ENCODE assay signal across 21 cellular contexts in the genomic region with DNA sequence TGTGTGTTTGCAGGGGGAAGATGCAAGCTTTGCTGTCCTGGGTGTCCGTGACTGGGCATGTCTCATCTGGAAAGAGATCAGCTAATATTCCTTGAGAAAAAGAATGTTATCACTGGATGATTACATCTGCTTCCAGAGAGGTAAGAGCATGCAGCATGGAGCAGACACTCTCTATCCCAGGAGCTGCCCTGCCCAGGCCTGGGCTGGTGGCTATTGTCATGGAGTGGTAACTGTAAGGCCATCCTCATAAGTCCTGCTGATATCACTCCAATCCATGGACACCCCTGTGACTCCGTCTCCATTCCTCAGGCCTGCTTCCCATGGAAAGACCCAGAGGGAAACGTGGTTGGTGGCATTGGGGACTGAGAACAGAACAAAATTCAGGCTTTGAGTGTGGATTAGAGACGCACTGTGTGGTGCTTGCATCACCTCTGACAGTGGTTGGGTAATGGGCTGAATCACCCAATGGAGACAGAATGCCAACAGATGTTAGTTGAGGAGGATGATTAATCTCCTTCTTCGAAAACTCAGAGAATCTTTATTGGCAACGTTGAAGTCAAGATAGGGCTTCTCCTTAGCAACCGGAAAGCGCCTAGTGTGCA. TPM values are rescaled to one million over a fixed set of nuclear protein-coding genes. Genes with fewer than 3 reads are reported as not detected.
A peak's percentile ranks its signal among the peaks of the same experiment; 100 is the strongest.
DNase-seq lines count a peak whose midpoint lies in the region; ATAC-seq and TF ChIP-seq lines count a peak whose summit lies in the region.
"Had no signal": no experiment of that assay in that cellular context is flagged by ENCODE, and none has a peak within 500 bp of the region (broad histone marks: within the 10 kb centered on the region; RNA-seq: fewer than 3 reads in every experiment).

No MANE protein-coding gene starts in this region.

- no peaks in the 10 kb centered on the region for H3K36me3 Mint-ChIP-seq in activated CD8-positive, alpha-beta T cell treated with anti-CD3 and anti-CD28 coated beads, Interleukin-2, amount 10 ng/mL, durations not matched to agents 7 days and 5 days (ENCODE audit: low read depth)
- H3K36me3 Mint-ChIP-seq: activated naive CD8-positive, alpha-beta T cell treated with anti-CD3 and anti-CD28 coated beads for 36 hours; immature natural killer cell had no signal

- no peak overlapping the region for H3K56ac ChIP-seq in IMR-90 (ENCODE audit: extremely low read depth, insufficient read depth, low read length)

- H4K5ac ChIP-seq in IMR-90 (ENCODE audit: low read depth, low read length), result no peak overlapping the region

- POLR2A ChIA-PET in IMR-90 (lab: Charles Lee; ENCODE audit: unreplicated experiment), result no interaction called here
- POLR2A ChIA-PET in activated CD8-positive, alpha-beta T cell treated with anti-CD3 and anti-CD28 coated beads, Interleukin-2, amount 10 ng/mL, durations not matched to agents 7 days and 5 days (lab: Charles Lee), result no interaction called here

- H3K4me3 ChIP-seq in AG10803 (ENCODE audit: low read length), result no peak overlapping the region
- no peak overlapping the region for H3K4me3 ChIP-seq in IMR-90 (ENCODE audit: insufficient read depth, low read depth, low read length)
- H3K4me3 ChIP-seq in adipocyte (ENCODE audit: low read length), result no peak overlapping the region
- H3K4me3 ChIP-seq: BLaER1, colonic mucosa, gastrocnemius medialis, psoas muscle had no signal

- H2AK9ac ChIP-seq in IMR-90 (replicated peaks; ENCODE audit: low read depth, low read length, poor library complexity), result no peak overlapping the region

- TF ChIP-seq CTCF in AG10803 (conservative IDR thresholded peaks at IDR 0.05; ENCODE audit: low read length), result no peak
- no peak for TF ChIP-seq CTCF in IMR-90 (conservative IDR thresholded peaks at IDR 0.05; ENCODE audit: low read depth, low read length)

- H4K20me1 ChIP-seq in IMR-90 (ENCODE audit: insufficient read depth, low read length), result no peaks in the 10 kb centered on the region
- H4K20me1 ChIP-seq: BLaER1 had no signal

- no peak for ATAC-seq in IMR-90 (ENCODE audit: low read depth)
- no peak for ATAC-seq in activated CD8-positive, alpha-beta T cell treated with anti-CD3 and anti-CD28 coated beads, Interleukin-2, amount 10 ng/mL, durations not matched to agents 7 days and 5 days
- ATAC-seq: gastrocnemius medialis, HCT116, psoas muscle had no signal

- H2AFZ ChIP-seq in IMR-90 (replicated peaks; ENCODE audit: low read length, poor library complexity), result no peak overlapping the region

- H3K18ac ChIP-seq in IMR-90 (ENCODE audit: low read depth, low read length), result no peak overlapping the region

- H3K9me1 ChIP-seq in IMR-90 (ENCODE audit: insufficient read depth, low read length), result no peaks in the 10 kb centered on the region

- no peak overlapping the region for H3K4ac ChIP-seq in IMR-90 (ENCODE audit: low read depth, low read length)

- H3K23ac ChIP-seq in IMR-90 (ENCODE audit: low read depth, low read length), result no peak overlapping the region

- no peak overlapping the region for H3K4me3 Mint-ChIP-seq in activated CD8-positive, alpha-beta T cell treated with anti-CD3 and anti-CD28 coated beads, Interleukin-2, amount 10 ng/mL, durations not matched to agents 7 days and 5 days
- H3K4me3 Mint-ChIP-seq: activated naive CD8-positive, alpha-beta T cell treated with anti-CD3 and anti-CD28 coated beads for 36 hours; immature natural killer cell had no signal

- BruUV-seq in IMR-90 (replicated peaks; lab: Mats Ljungman, UMichigan), result no TSS peak

- no peak overlapping the region for H3K27ac Mint-ChIP-seq in activated CD8-positive, alpha-beta T cell treated with anti-CD3 and anti-CD28 coated beads, Interleukin-2, amount 10 ng/mL, durations not matched to agents 7 days and 5 days
- H3K27ac Mint-ChIP-seq: activated naive CD8-positive, alpha-beta T cell treated with anti-CD3 and anti-CD28 coated beads for 36 hours; immature natural killer cell had no signal

- no peak for TF ChIP-seq RAD21 in IMR-90 (IDR thresholded peaks at IDR 0.05; ENCODE audit: low read length)

- H3K9me3 ChIP-seq in IMR-90 (ENCODE audit: control insufficient read depth, insufficient read depth, low read length), result no peaks in the 10 kb centered on the region
- H3K9me3 ChIP-seq in adipocyte (ENCODE audit: control insufficient read depth, low read length), result peaks cover 11% of the 10 kb centered on the region
- H3K9me3 ChIP-seq: colonic mucosa, gastrocnemius medialis, psoas muscle had no signal

- H3K4me1 ChIP-seq in IMR-90 (ENCODE audit: control insufficient read depth, insufficient read depth, low read length), result no peaks in the 10 kb centered on the region
- peaks cover 6% of the 10 kb centered on the region for H3K4me1 ChIP-seq in adipocyte (ENCODE audit: control insufficient read depth, insufficient read depth, low read length)
- H3K4me1 ChIP-seq: BLaER1, colonic mucosa, gastrocnemius medialis, psoas muscle had no signal

- 77% methylated on average over 3 of the region's 8 CpGs; no CpG with 5 or more reads in 1 of the 2 experiments for WGBS in IMR-90 (ENCODE audit: extremely low coverage in 2 of 2, insufficient read length in 1 of 2), 2 experiments

- peaks cover 4% of the 10 kb centered on the region for H3K4me1 Mint-ChIP-seq in activated CD8-positive, alpha-beta T cell treated with anti-CD3 and anti-CD28 coated beads, Interleukin-2, amount 10 ng/mL, durations not matched to agents 7 days and 5 days (ENCODE audit: low read depth)
- H3K4me1 Mint-ChIP-seq: immature natural killer cell had no signal

- no peak overlapping the region for H3K14ac ChIP-seq in IMR-90 (replicated peaks; ENCODE audit: low read depth, low read length)

- H2BK15ac ChIP-seq in IMR-90 (ENCODE audit: low read depth, low read length), result no peak overlapping the region

- intact Hi-C loops in IMR-90 (cut with micrococcal nuclease), result no loop called here

- H3K4me2 ChIP-seq in IMR-90 (ENCODE audit: low read depth, low read length), result no peak overlapping the region
- H3K4me2 ChIP-seq: BLaER1 had no signal

- no peak overlapping the region for H4K91ac ChIP-seq in IMR-90 (ENCODE audit: insufficient read depth, low read depth, low read length)

- CTCF ChIA-PET in IMR-90 (lab: Yijun Ruan, JAX), result no interaction called here
- CTCF ChIA-PET in activated CD8-positive, alpha-beta T cell treated with anti-CD3 and anti-CD28 coated beads, Interleukin-2, amount 10 ng/mL, durations not matched to agents 7 days and 5 days (lab: Charles Lee), result interaction anchor here (0.7 kb wide), 1 partner anchor 1228 kb away, joined by 4 read pairs; no protein-coding TSS in a partner anchor

- no peak overlapping the region for H3K27ac ChIP-seq in IMR-90 (ENCODE audit: insufficient read depth, low read length)
- H3K27ac ChIP-seq: BLaER1, colonic mucosa, gastrocnemius medialis, psoas muscle, VCaP had no signal

- H3K9me3 Mint-ChIP-seq in activated CD8-positive, alpha-beta T cell treated with anti-CD3 and anti-CD28 coated beads, Interleukin-2, amount 10 ng/mL, durations not matched to agents 7 days and 5 days (ENCODE audit: insufficient read depth), result no peaks in the 10 kb centered on the region

- peak; percentile 83 for DNase-seq in AG10803 (ENCODE audit: low read depth)
- peak; percentile 8 for DNase-seq in IMR-90
- DNase-seq in adipocyte (ENCODE audit: low read depth), result peak; percentile 12
- peak; percentile 78 for DNase-seq in iris pigment epithelial cell (ENCODE audit: low read depth)
- no peak for DNase-seq in glomerular visceral epithelial cell (ENCODE audit: extremely low spot score)
- DNase-seq in DMS53 treated with DMSO at 0.1 percent for 48 hours (lab: John Stamatoyannopoulos, UW; ENCODE audit: unreplicated experiment), result no peak
- DNase-seq in OCI-M1 (lab: John Stamatoyannopoulos, UW), result no peak
- no peak for DNase-seq in activated CD8-positive, alpha-beta T cell treated with anti-CD3 and anti-CD28 coated beads, Interleukin-2, amount 10 ng/mL, durations not matched to agents 7 days and 5 days
- DNase-seq: activated CD8-positive, alpha-beta memory T cell treated with anti-CD3 and anti-CD28 coated beads, Interleukin-2, amount 50 U/mL, for 4 hours; activated naive CD8-positive, alpha-beta T cell treated with anti-CD3 and anti-CD28 coated beads for 36 hours; colonic mucosa; gastrocnemius medialis; immature natural killer cell; NCI-H1105; NCI-H446; psoas muscle; Right ventricle myocardium superior; stimulated activated CD4-positive, alpha-beta T cell treated with anti-CD3 and anti-CD28 coated beads, Interleukin-2, amount 100 ng/mL, for 24 hours had no signal

- no peak overlapping the region for H4K8ac ChIP-seq in IMR-90 (ENCODE audit: low read depth in 2 of 2, low read length in 2 of 2)

- peaks cover 15% of the 10 kb centered on the region for H3K27me3 Mint-ChIP-seq in activated CD8-positive, alpha-beta T cell treated with anti-CD3 and anti-CD28 coated beads, Interleukin-2, amount 10 ng/mL, durations not matched to agents 7 days and 5 days (ENCODE audit: low read depth)

- H2BK20ac ChIP-seq in IMR-90 (ENCODE audit: low read depth, low read length), result no peak overlapping the region

- no peak overlapping the region for H2BK120ac ChIP-seq in IMR-90 (ENCODE audit: low read depth, low read length)

- H3K36me3 ChIP-seq in IMR-90 (ENCODE audit: control insufficient read depth, insufficient read depth, low read length) (no peaks in the 10 kb centered on the region), adipocyte (ENCODE audit: control insufficient read depth, insufficient read depth, low read length, severe bottlenecking) (no peaks in the 10 kb centered on the region)
- H3K36me3 ChIP-seq: BLaER1, colonic mucosa, gastrocnemius medialis had no signal

- dilution Hi-C loops in IMR-90 (cut with HindIII; ENCODE audit: low sequenced_read_pairs, unreplicated experiment), result no loop called here

- H3K27me3 ChIP-seq in IMR-90 (ENCODE audit: control insufficient read depth, insufficient read depth, low read length) (no peaks in the 10 kb centered on the region; the same call in 1 of the 2 replicates), adipocyte (replicated peaks; ENCODE audit: control insufficient read depth, insufficient read depth, low read length) (peaks cover 12% of the 10 kb centered on the region)
- H3K27me3 ChIP-seq: BLaER1, colonic mucosa, gastrocnemius medialis had no signal

- no peak overlapping the region for H2AK5ac ChIP-seq in IMR-90 (ENCODE audit: low read depth, low read length)

- H3K9ac ChIP-seq in IMR-90 (ENCODE audit: low read depth, low read length) (no peak overlapping the region), adipocyte (ENCODE audit: low read length) (no peak overlapping the region)
- H3K9ac ChIP-seq: BLaER1 had no signal

- no peak for TF ChIP-seq POLR2A in IMR-90 (IDR thresholded peaks at IDR 0.05; ENCODE audit: low read depth, low read length)

- H2BK5ac ChIP-seq in IMR-90 (ENCODE audit: low read depth, low read length, poor library complexity, severe bottlenecking), result no peak overlapping the region

- H3K79me1 ChIP-seq in IMR-90 (ENCODE audit: low read depth in 1 of 2, low read length in 2 of 2), result no peaks in the 10 kb centered on the region

- in situ Hi-C loops in IMR-90 (cut with MboI; ENCODE audit: low sequenced_read_pairs), result no loop called here

RNA-seq across cellular contexts. Expression of a gene that starts 52.0 kb away (rescaled TPM):
- total RNA-seq in IMR-90 (2012; rRNA removed), result not detected in 2 replicates
- not detected in 2 replicates for polyA plus RNA-seq in IMR-90 (2012; rRNA removed)
- not detected in 2 replicates for polyA plus RNA-seq in IMR-90 (2012; cell fraction: cytosol; rRNA removed)
- polyA plus RNA-seq in IMR-90 (2012; cell fraction: nucleus; rRNA removed; ENCODE audit: low replicate concordance), result not detected in 2 replicates
- total RNA-seq in activated CD8-positive, alpha-beta T cell treated with anti-CD3 and anti-CD28 coated beads, Interleukin-2, amount 10 ng/mL, durations not matched to agents 7 days and 5 days, result not detected
- total RNA-seq: activated naive CD8-positive, alpha-beta T cell treated with anti-CD3 and anti-CD28 coated beads for 36 hours; gastrocnemius medialis; psoas muscle; Right ventricle myocardium superior had no signal
- polyA plus RNA-seq: immature natural killer cell had no signal

Comparison
In these comparisons a context has a peak if more than half of its experiments do, and no peak if none do; other contexts are left out.
1. DNase-seq: peak in AG10803 (single experiment), IMR-90 (single experiment), adipocyte (single experiment) and iris pigment epithelial cell (single experiment); none in glomerular visceral epithelial cell (single experiment), DMS53 treated with DMSO at 0.1 percent for 48 hours (single experiment), OCI-M1 (single experiment) and activated CD8-positive, alpha-beta T cell treated with anti-CD3 and anti-CD28 coated beads, Interleukin-2, amount 10 ng/mL, durations not matched to agents 7 days and 5 days (single experiment).